Comparison of ENCODE assay signal across 1 cellular context in the genomic region with DNA sequence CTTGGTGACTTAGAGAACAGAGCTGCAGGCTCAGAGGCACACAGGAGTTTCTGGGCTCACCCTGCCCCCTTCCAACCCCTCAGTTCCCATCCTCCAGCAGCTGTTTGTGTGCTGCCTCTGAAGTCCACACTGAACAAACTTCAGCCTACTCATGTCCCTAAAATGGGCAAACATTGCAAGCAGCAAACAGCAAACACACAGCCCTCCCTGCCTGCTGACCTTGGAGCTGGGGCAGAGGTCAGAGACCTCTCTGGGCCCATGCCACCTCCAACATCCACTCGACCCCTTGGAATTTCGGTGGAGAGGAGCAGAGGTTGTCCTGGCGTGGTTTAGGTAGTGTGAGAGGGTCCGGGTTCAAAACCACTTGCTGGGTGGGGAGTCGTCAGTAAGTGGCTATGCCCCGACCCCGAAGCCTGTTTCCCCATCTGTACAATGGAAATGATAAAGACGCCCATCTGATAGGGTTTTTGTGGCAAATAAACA.
A peak's percentile ranks its signal among the peaks of the same experiment; 100 is the strongest.
TF ChIP-seq lines count a peak whose summit lies in the region.

No MANE protein-coding gene starts in this region.

TF ChIP-seq in HepG2, 621 proteins besides CTCF, POLR2A, EP300 and RAD21 (continued from another document and continues in another):
- TF ChIP-seq, protein P1, sequence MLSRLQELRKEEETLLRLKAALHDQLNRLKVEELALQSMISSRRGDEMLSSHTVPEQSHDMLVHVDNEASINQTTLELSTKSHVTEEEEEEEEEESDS (CRISPR knock-in tag; IDR thresholded peaks at IDR 0.05; ENCODE audit: borderline replicate concordance) = 0 out of 2 replicates have a peak, but pooled peaks have one; percentile 16
- TF ChIP-seq SMARCE1 (IDR thresholded peaks at IDR 0.05; ENCODE audit: borderline replicate concordance) = no peak; the same call in 1 of the 2 replicates
- TF ChIP-seq ZSCAN31 (CRISPR knock-in tag; IDR thresholded peaks at IDR 0.05; ENCODE audit: low read depth) = peak; percentile 62; the same call in 1 of the 2 replicates
- TF ChIP-seq TCF7L2 (IDR thresholded peaks at IDR 0.05; ENCODE audit: low read depth, low read length) = peak; percentile 59; the same call in 1 of the 2 replicates
- no peak for TF ChIP-seq ATF5 (CRISPR knock-in tag; IDR thresholded peaks at IDR 0.05; ENCODE audit: low read depth)
- peak; percentile 41; the same call in 1 of the 2 replicates for TF ChIP-seq ZNF136 (CRISPR knock-in tag; IDR thresholded peaks at IDR 0.05; ENCODE audit: low read depth)
- peak; percentile 83 for TF ChIP-seq ZSCAN9 (CRISPR knock-in tag; IDR thresholded peaks at IDR 0.05; ENCODE audit: borderline replicate concordance)
- TF ChIP-seq ATM (IDR thresholded peaks at IDR 0.05; ENCODE audit: borderline replicate concordance) = no peak
- TF ChIP-seq RORA (CRISPR knock-in tag; IDR thresholded peaks at IDR 0.05) = no peak
- peak; percentile 26 for TF ChIP-seq HNRNPLL (IDR thresholded peaks at IDR 0.05; ENCODE audit: low read depth, low read length, poor library complexity, severe bottlenecking)
- peak; percentile 84; the same call in 1 of the 2 replicates for TF ChIP-seq ZSCAN25 (CRISPR knock-in tag; IDR thresholded peaks at IDR 0.05)
- TF ChIP-seq, protein P2, sequence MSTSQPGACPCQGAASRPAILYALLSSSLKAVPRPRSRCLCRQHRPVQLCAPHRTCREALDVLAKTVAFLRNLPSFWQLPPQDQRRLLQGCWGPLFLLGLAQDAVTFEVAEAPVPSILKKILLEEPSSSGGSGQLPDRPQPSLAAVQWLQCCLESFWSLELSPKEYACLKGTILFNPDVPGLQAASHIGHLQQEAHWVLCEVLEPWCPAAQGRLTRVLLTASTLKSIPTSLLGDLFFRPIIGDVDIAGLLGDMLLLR (CRISPR knock-in tag; IDR thresholded peaks at IDR 0.05) = no peak
- no peak for TF ChIP-seq RBAK (CRISPR knock-in tag; IDR thresholded peaks at IDR 0.05)
- TF ChIP-seq NFKBIZ (CRISPR knock-in tag; IDR thresholded peaks at IDR 0.05) = peak; percentile 90
- no peak for TF ChIP-seq WIZ (CRISPR knock-in tag; IDR thresholded peaks at IDR 0.05)
- peak; percentile 66; the same call in 1 of the 3 replicates for TF ChIP-seq MXI1 (IDR thresholded peaks at IDR 0.05; ENCODE audit: borderline replicate concordance, low read depth, low read length)
- peak; percentile 89 for TF ChIP-seq KDM3A (CRISPR knock-in tag; IDR thresholded peaks at IDR 0.05; ENCODE audit: low read depth)
- no peak for TF ChIP-seq ZNF382 (CRISPR knock-in tag; IDR thresholded peaks at IDR 0.05; ENCODE audit: borderline replicate concordance)
- TF ChIP-seq, protein P3, sequence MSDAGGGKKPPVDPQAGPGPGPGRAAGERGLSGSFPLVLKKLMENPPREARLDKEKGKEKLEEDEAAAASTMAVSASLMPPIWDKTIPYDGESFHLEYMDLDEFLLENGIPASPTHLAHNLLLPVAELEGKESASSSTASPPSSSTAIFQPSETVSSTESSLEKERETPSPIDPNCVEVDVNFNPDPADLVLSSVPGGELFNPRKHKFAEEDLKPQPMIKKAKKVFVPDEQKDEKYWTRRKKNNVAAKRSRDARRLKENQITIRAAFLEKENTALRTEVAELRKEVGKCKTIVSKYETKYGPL (CRISPR knock-in tag; IDR thresholded peaks at IDR 0.05) = no peak
- peak; percentile 54; the same call in 1 of the 2 replicates for TF ChIP-seq ZNF441 (CRISPR knock-in tag; IDR thresholded peaks at IDR 0.05; ENCODE audit: borderline replicate concordance)
- 0 out of 2 replicates have a peak, but pooled peaks have one; percentile 54 for TF ChIP-seq TOE1 (CRISPR knock-in tag; IDR thresholded peaks at IDR 0.05)
- peak; percentile 86; the same call in 1 of the 2 replicates for TF ChIP-seq ZSCAN21 (CRISPR knock-in tag; IDR thresholded peaks at IDR 0.05; ENCODE audit: borderline replicate concordance)
- peak; percentile 43 for TF ChIP-seq ZFY (CRISPR knock-in tag; IDR thresholded peaks at IDR 0.05)
- 0 out of 2 replicates have a peak, but pooled peaks have one; percentile 11 for TF ChIP-seq ZNF543 (CRISPR knock-in tag; IDR thresholded peaks at IDR 0.05)
- TF ChIP-seq PHF8 (CRISPR knock-in tag; IDR thresholded peaks at IDR 0.05) = peak; percentile 44; the same call in 1 of the 2 replicates
- TF ChIP-seq SNAPC2 (CRISPR knock-in tag; IDR thresholded peaks at IDR 0.05) = no peak
- TF ChIP-seq ZBTB26 (CRISPR knock-in tag; IDR thresholded peaks at IDR 0.05; ENCODE audit: borderline replicate concordance) = peak; percentile 64; the same call in 1 of the 2 replicates
- no peak for TF ChIP-seq ZNF713 (CRISPR knock-in tag; IDR thresholded peaks at IDR 0.05)
- peak; percentile 81; the same call in 1 of the 2 replicates for TF ChIP-seq TBX3 (IDR thresholded peaks at IDR 0.05; ENCODE audit: borderline replicate concordance)
- TF ChIP-seq ZNF891 (CRISPR knock-in tag; IDR thresholded peaks at IDR 0.05) = peak; percentile 29; the same call in 1 of the 2 replicates
- peak; percentile 70; the same call in 1 of the 2 replicates for TF ChIP-seq GFI1 (CRISPR knock-in tag; IDR thresholded peaks at IDR 0.05; ENCODE audit: borderline replicate concordance)
- TF ChIP-seq GPN1 (CRISPR knock-in tag; IDR thresholded peaks at IDR 0.05; ENCODE audit: borderline replicate concordance) = no peak
- peak; percentile 90 for TF ChIP-seq KAT7 (CRISPR knock-in tag; IDR thresholded peaks at IDR 0.05; ENCODE audit: borderline replicate concordance)
- no peak for TF ChIP-seq ZNF530 (CRISPR knock-in tag; IDR thresholded peaks at IDR 0.05; ENCODE audit: low read depth)
- peak; percentile 52; the same call in 1 of the 2 replicates for TF ChIP-seq NFKB2 (CRISPR knock-in tag; IDR thresholded peaks at IDR 0.05; ENCODE audit: borderline replicate concordance)
- peak; percentile 46; the same call in 1 of the 2 replicates for TF ChIP-seq NRL (CRISPR knock-in tag; IDR thresholded peaks at IDR 0.05; ENCODE audit: borderline replicate concordance)
- peak; percentile 60 for TF ChIP-seq HNRNPH1 (optimal IDR thresholded peaks at IDR 0.05; ENCODE audit: low read depth, low read length)
- 0 out of 2 replicates have a peak, but pooled peaks have one; percentile 39 for TF ChIP-seq ZNF329 (CRISPR knock-in tag; IDR thresholded peaks at IDR 0.05; ENCODE audit: low read depth)
- peak; percentile 79; the same call in 1 of the 2 replicates for TF ChIP-seq ZNF564 (CRISPR knock-in tag; IDR thresholded peaks at IDR 0.05)
- TF ChIP-seq ZNF282 (IDR thresholded peaks at IDR 0.05; ENCODE audit: partially characterized antibody) = no peak
- no peak for TF ChIP-seq MTA3 (CRISPR knock-in tag; IDR thresholded peaks at IDR 0.05)
- TF ChIP-seq, protein P4, sequence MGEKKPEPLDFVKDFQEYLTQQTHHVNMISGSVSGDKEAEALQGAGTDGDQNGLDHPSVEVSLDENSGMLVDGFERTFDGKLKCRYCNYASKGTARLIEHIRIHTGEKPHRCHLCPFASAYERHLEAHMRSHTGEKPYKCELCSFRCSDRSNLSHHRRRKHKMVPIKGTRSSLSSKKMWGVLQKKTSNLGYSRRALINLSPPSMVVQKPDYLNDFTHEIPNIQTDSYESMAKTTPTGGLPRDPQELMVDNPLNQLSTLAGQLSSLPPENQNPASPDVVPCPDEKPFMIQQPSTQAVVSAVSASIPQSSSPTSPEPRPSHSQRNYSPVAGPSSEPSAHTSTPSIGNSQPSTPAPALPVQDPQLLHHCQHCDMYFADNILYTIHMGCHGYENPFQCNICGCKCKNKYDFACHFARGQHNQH (CRISPR knock-in tag; IDR thresholded peaks at IDR 0.05) = peak; percentile 89
- TF ChIP-seq IRF9 (CRISPR knock-in tag; IDR thresholded peaks at IDR 0.05; ENCODE audit: borderline replicate concordance) = peak; percentile 85; the same call in 1 of the 2 replicates
- no peak for TF ChIP-seq KMT2A (CRISPR knock-in tag; IDR thresholded peaks at IDR 0.05)
- TF ChIP-seq EEA1 (CRISPR knock-in tag; IDR thresholded peaks at IDR 0.05; ENCODE audit: borderline replicate concordance) = no peak
- TF ChIP-seq, protein P5, sequence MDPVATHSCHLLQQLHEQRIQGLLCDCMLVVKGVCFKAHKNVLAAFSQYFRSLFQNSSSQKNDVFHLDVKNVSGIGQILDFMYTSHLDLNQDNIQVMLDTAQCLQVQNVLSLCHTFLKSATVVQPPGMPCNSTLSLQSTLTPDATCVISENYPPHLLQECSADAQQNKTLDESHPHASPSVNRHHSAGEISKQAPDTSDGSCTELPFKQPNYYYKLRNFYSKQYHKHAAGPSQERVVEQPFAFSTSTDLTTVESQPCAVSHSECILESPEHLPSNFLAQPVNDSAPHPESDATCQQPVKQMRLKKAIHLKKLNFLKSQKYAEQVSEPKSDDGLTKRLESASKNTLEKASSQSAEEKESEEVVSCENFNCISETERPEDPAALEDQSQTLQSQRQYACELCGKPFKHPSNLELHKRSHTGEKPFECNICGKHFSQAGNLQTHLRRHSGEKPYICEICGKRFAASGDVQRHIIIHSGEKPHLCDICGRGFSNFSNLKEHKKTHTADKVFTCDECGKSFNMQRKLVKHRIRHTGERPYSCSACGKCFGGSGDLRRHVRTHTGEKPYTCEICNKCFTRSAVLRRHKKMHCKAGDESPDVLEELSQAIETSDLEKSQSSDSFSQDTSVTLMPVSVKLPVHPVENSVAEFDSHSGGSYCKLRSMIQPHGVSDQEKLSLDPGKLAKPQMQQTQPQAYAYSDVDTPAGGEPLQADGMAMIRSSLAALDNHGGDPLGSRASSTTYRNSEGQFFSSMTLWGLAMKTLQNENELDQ (CRISPR knock-in tag; IDR thresholded peaks at IDR 0.05; ENCODE audit: borderline replicate concordance) = no peak
- peak; percentile 91 for TF ChIP-seq ETV5 (CRISPR knock-in tag; IDR thresholded peaks at IDR 0.05; ENCODE audit: borderline replicate concordance)
- TF ChIP-seq ZNF263 (CRISPR knock-in tag; IDR thresholded peaks at IDR 0.05) = peak; percentile 52; the same call in 1 of the 2 replicates
- TF ChIP-seq SP1 (IDR thresholded peaks at IDR 0.05) = no peak
- peak; percentile 55 for TF ChIP-seq SP1 (CRISPR knock-in tag; IDR thresholded peaks at IDR 0.05)
- peak; percentile 99 for TF ChIP-seq MED8 (CRISPR knock-in tag; IDR thresholded peaks at IDR 0.05; ENCODE audit: insufficient replicate concordance)
- no peak for TF ChIP-seq ZEB1 (IDR thresholded peaks at IDR 0.05; ENCODE audit: insufficient replicate concordance, low read depth)
- TF ChIP-seq, protein P6, sequence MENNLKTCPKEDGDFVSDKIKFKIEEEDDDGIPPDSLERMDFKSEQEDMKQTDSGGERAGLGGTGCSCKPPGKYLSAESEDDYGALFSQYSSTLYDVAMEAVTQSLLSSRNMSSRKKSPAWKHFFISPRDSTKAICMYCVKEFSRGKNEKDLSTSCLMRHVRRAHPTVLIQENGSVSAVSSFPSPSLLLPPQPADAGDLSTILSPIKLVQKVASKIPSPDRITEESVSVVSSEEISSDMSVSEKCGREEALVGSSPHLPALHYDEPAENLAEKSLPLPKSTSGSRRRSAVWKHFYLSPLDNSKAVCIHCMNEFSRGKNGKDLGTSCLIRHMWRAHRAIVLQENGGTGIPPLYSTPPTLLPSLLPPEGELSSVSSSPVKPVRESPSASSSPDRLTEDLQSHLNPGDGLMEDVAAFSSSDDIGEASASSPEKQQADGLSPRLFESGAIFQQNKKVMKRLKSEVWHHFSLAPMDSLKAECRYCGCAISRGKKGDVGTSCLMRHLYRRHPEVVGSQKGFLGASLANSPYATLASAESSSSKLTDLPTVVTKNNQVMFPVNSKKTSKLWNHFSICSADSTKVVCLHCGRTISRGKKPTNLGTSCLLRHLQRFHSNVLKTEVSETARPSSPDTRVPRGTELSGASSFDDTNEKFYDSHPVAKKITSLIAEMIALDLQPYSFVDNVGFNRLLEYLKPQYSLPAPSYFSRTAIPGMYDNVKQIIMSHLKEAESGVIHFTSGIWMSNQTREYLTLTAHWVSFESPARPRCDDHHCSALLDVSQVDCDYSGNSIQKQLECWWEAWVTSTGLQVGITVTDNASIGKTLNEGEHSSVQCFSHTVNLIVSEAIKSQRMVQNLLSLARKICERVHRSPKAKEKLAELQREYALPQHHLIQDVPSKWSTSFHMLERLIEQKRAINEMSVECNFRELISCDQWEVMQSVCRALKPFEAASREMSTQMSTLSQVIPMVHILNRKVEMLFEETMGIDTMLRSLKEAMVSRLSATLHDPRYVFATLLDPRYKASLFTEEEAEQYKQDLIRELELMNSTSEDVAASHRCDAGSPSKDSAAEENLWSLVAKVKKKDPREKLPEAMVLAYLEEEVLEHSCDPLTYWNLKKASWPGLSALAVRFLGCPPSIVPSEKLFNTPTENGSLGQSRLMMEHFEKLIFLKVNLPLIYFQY (CRISPR knock-in tag; IDR thresholded peaks at IDR 0.05; ENCODE audit: borderline replicate concordance) = no peak
- TF ChIP-seq ZFP36 (IDR thresholded peaks at IDR 0.05; ENCODE audit: borderline replicate concordance, low read depth, low read length, partially characterized antibody) = no peak
- peak; percentile 91 for TF ChIP-seq ZMYM3 (CRISPR knock-in tag; IDR thresholded peaks at IDR 0.05)
- TF ChIP-seq NR3C1 (CRISPR knock-in tag; IDR thresholded peaks at IDR 0.05) = no peak
- peak; percentile 99 for TF ChIP-seq ZBTB7A (CRISPR knock-in tag; IDR thresholded peaks at IDR 0.05)
- peak; percentile 70; the same call in 1 of the 2 replicates for TF ChIP-seq ZNF792 (CRISPR knock-in tag; IDR thresholded peaks at IDR 0.05)
- no peak for TF ChIP-seq ZNF367 (CRISPR knock-in tag; IDR thresholded peaks at IDR 0.05; ENCODE audit: borderline replicate concordance)
- TF ChIP-seq JUNB (CRISPR knock-in tag; IDR thresholded peaks at IDR 0.05; ENCODE audit: borderline replicate concordance) = peak; percentile 74; the same call in 1 of the 2 replicates
- TF ChIP-seq ZBTB20 (CRISPR knock-in tag; IDR thresholded peaks at IDR 0.05; ENCODE audit: borderline replicate concordance, low read depth) = peak; percentile 94; the same call in 1 of the 2 replicates
